Comparison of ENCODE assay signal across 1 cellular context in the genomic region with DNA sequence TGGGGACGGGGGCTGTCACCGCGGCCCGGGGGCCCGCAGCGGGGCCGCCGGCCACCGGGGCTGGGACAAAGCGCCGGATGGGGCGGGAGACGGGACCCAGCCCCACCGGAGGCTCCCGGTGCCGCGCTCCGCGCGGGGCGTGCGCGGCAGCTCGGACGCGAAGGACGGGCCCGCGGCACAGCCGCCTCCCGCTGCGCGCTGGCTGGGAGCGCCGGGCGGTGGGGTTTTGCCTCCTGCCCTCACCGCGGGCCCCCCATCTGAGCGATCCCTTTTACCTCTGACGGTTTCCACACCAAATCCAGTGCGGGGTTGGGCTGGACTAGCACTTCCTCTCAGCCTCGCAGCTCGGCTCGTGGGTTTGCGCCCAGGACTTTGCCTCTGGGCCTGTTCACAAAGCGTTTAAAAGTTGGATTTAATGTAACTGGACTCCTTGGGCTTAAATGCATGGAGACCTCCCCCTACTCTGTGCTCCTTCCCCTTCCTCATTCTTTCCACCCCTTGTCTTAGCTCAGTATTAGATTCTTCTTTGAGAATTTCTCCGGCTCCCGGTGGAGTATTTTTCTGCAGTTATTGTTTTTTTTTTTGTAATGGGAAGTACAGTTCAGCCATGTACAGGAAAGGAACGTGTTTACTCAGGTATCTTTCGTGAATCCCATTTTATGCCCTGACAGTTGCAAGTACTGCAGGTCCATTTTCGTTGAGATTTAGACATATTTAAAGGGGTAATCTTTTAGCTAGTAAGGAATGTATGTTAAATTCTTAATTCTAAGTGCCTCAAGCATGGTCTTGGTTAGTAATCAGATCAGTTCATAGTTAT.
TF ChIP-seq lines count a peak whose summit lies in the region.

No MANE protein-coding gene starts in this region.

TF ChIP-seq in HEK293, 187 proteins besides CTCF, POLR2A, EP300 and RAD21 (continued from another document):
- TF ChIP-seq, protein P1, sequence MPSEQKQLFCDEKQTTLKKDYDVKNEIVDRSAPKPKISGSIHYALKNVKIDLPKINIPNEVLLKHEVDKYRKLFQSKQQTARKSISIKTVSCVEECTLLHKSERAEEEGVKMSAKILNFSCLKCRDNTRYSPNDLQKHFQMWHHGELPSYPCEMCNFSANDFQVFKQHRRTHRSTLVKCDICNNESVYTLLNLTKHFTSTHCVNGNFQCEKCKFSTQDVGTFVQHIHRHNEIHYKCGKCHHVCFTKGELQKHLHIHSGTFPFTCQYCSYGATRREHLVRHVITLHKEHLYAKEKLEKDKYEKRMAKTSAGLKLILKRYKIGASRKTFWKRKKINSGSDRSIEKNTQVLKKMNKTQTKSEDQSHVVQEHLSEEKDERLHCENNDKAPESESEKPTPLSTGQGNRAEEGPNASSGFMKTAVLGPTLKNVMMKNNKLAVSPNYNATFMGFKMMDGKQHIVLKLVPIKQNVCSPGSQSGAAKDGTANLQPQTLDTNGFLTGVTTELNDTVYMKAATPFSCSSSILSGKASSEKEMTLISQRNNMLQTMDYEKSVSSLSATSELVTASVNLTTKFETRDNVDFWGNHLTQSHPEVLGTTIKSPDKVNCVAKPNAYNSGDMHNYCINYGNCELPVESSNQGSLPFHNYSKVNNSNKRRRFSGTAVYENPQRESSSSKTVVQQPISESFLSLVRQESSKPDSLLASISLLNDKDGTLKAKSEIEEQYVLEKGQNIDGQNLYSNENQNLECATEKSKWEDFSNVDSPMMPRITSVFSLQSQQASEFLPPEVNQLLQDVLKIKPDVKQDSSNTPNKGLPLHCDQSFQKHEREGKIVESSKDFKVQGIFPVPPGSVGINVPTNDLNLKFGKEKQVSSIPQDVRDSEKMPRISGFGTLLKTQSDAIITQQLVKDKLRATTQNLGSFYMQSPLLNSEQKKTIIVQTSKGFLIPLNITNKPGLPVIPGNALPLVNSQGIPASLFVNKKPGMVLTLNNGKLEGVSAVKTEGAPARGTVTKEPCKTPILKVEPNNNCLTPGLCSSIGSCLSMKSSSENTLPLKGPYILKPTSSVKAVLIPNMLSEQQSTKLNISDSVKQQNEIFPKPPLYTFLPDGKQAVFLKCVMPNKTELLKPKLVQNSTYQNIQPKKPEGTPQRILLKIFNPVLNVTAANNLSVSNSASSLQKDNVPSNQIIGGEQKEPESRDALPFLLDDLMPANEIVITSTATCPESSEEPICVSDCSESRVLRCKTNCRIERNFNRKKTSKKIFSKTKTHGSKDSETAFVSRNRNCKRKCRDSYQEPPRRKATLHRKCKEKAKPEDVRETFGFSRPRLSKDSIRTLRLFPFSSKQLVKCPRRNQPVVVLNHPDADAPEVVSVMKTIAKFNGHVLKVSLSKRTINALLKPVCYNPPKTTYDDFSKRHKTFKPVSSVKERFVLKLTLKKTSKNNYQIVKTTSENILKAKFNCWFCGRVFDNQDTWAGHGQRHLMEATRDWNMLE (tag by site-specific recombination; conservative IDR thresholded peaks at IDR 0.05; ENCODE audit: low read depth) = no peak
- TF ChIP-seq MYNN (tag by site-specific recombination; IDR thresholded peaks at IDR 0.05; ENCODE audit: borderline replicate concordance) = no peak; the same call in 1 of the 2 replicates
- no peak for TF ChIP-seq GLI4 (tag by site-specific recombination; IDR thresholded peaks at IDR 0.05)
- TF ChIP-seq ZNF394 (tag by site-specific recombination; IDR thresholded peaks at IDR 0.05; ENCODE audit: borderline replicate concordance) = no peak
- TF ChIP-seq ZNF501 (tag by site-specific recombination; IDR thresholded peaks at IDR 0.05) = 0 out of 2 replicates have a peak, but pooled peaks have one; percentile 24
- TF ChIP-seq SETDB1 (IDR thresholded peaks at IDR 0.05; ENCODE audit: insufficient read length, low read length) = no peak
- no peak for TF ChIP-seq ZFP37 (tag by site-specific recombination; IDR thresholded peaks at IDR 0.05)
- no peak for TF ChIP-seq MZF1 (tag by site-specific recombination; IDR thresholded peaks at IDR 0.05; ENCODE audit: borderline replicate concordance)
- TF ChIP-seq ZNF133 (tag by site-specific recombination; IDR thresholded peaks at IDR 0.05) = no peak
- no peak for TF ChIP-seq ZNF211 (tag by site-specific recombination; IDR thresholded peaks at IDR 0.05; ENCODE audit: low read depth)
- TF ChIP-seq SP2 (tag by site-specific recombination; IDR thresholded peaks at IDR 0.05) = no peak
- TF ChIP-seq ZNF791 (tag by site-specific recombination; IDR thresholded peaks at IDR 0.05) = no peak
- TF ChIP-seq, protein P2, sequence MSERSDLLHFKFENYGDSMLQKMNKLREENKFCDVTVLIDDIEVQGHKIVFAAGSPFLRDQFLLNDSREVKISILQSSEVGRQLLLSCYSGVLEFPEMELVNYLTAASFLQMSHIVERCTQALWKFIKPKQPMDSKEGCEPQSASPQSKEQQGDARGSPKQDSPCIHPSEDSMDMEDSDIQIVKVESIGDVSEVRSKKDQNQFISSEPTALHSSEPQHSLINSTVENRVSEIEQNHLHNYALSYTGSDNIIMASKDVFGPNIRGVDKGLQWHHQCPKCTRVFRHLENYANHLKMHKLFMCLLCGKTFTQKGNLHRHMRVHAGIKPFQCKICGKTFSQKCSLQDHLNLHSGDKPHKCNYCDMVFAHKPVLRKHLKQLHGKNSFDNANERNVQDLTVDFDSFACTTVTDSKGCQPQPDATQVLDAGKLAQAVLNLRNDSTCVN (tag by site-specific recombination; optimal IDR thresholded peaks at IDR 0.05) = no peak
- TF ChIP-seq ZNF585B (tag by site-specific recombination; IDR thresholded peaks at IDR 0.05) = no peak
- TF ChIP-seq ZNF10 (tag by site-specific recombination; IDR thresholded peaks at IDR 0.05) = no peak
